In genomic region chr1:36421649-36422048, GRCh38 we compare ENCODE assay signal across 28 cellular contexts. TPM values are rescaled to one million over a fixed set of nuclear protein-coding genes. Genes with fewer than 3 reads are reported as not detected.
DNase-seq lines count a peak whose midpoint lies in the region; ATAC-seq, FAIRE-seq and TF ChIP-seq lines count a peak whose summit lies in the region.
"Had no signal": no experiment of that assay in that cellular context is flagged by ENCODE, and none has a peak within 500 bp of the region (broad histone marks: within the 10 kb centered on the region; RNA-seq: fewer than 3 reads in every experiment).

No MANE protein-coding gene starts in this region.

- no peak overlapping the region for H4K91ac ChIP-seq in trophoblast cell (ENCODE audit: low read depth, low read length)

- DNase-seq in activated T-cell treated with anti-CD3 and anti-CD28 coated beads, Interleukin-2, amount 50 U/mL, for 72 hours: no peak
- no peak for DNase-seq in activated T-cell treated with anti-CD3 and anti-CD28 coated beads, Interleukin-2, amount 50 U/mL, for 1 hour
- DNase-seq in CD4-positive, alpha-beta T cell: no peak
- no peak for DNase-seq in bronchial epithelial cell (ENCODE audit: low read depth)
- no peak for DNase-seq in AML-193 (lab: John Stamatoyannopoulos, UW)
- no peak for DNase-seq in ascending aorta (ENCODE audit: low spot score in 2 of 2)
- no peak for DNase-seq in trophoblast cell
- DNase-seq: activated CD4-positive, alpha-beta T cell treated with anti-CD3 and anti-CD28 coated beads for 1 hour; activated gamma-delta T cell; CD8-positive, alpha-beta memory T cell; colonic mucosa; DMS 273 treated with DMSO at 0.1 percent for 48 hours; effector CD4-positive, alpha-beta T cell; EL; gastrocnemius medialis; GOT3; midbrain; naive B cell; NCI-H1417 treated with DMSO at 0.1 percent for 48 hours; NCI-H2029 treated with DMSO at 0.1 percent for 48 hours; NCI-H2227 treated with DMSO at 0.1 percent for 48 hours; NCI-H526 treated with DMSO at 0.1 percent for 48 hours; PC-3; stimulated activated naive B cell treated with anti-CD40 and anti-IgM and Interleukin-4, amounts not matched to agents 10 μg/mL and 1 μg/mL and 100 μg/mL, for 72 hours had no signal

- peak; percentile 58 for FAIRE-seq in bronchial epithelial cell (lab: Jason Lieb, UNC)
- FAIRE-seq: A204.1, GM19239 had no signal

- no peak for TF ChIP-seq CTCF in CD4-positive, alpha-beta T cell (IDR thresholded peaks at IDR 0.05)
- no peak for TF ChIP-seq CTCF in Loucy (conservative IDR thresholded peaks at IDR 0.05; ENCODE audit: low read length)
- no peak for TF ChIP-seq CTCF in bronchial epithelial cell (IDR thresholded peaks at IDR 0.05; ENCODE audit: insufficient read depth, low read length, severe bottlenecking)
- TF ChIP-seq CTCF in ascending aorta (IDR thresholded peaks at IDR 0.05): no peak

- H3K36me3 ChIP-seq in Loucy (ENCODE audit: insufficient read depth, low read length) (no peaks in the 10 kb centered on the region), bronchial epithelial cell (ENCODE audit: control insufficient read depth, insufficient read depth, low read length) (no peaks in the 10 kb centered on the region), ascending aorta (peaks cover 11 to 16% of the 10 kb centered on the region in 2 donors), trophoblast cell (ENCODE audit: control insufficient read depth in 1 of 2, insufficient read depth in 2 of 2, low read length in 2 of 2) (peaks cover 0 to 2% of the 10 kb centered on the region in 2 experiments)
- H3K36me3 ChIP-seq: colonic mucosa had no signal

- H4K12ac ChIP-seq in trophoblast cell (ENCODE audit: low read depth, low read length): no peak overlapping the region

- no peak overlapping the region for H3K23ac ChIP-seq in trophoblast cell (ENCODE audit: low read length)

- H3K9ac ChIP-seq in Loucy (ENCODE audit: low read depth, low read length, poor library complexity, severe bottlenecking) (peak overlapping the region; percentile 9), trophoblast cell (ENCODE audit: low read length) (no peak overlapping the region)
- H3K9ac ChIP-seq: SK-N-SH had no signal

- peaks cover 0 to 1% of the 10 kb centered on the region in 2 donors for H3K36me3 Mint-ChIP-seq in activated T-cell treated with anti-CD3 and anti-CD28 coated beads, Interleukin-2, amount 50 U/mL, for 72 hours (ENCODE audit: insufficient read depth in 2 of 2)
- no peaks in the 10 kb centered on the region for H3K36me3 Mint-ChIP-seq in CD4-positive, alpha-beta T cell (ENCODE audit: low read depth)
- H3K36me3 Mint-ChIP-seq: CD8-positive, alpha-beta memory T cell; naive B cell; stimulated activated naive B cell treated with anti-CD40 and anti-IgM and Interleukin-4, amounts not matched to agents 10 μg/mL and 1 μg/mL and 100 μg/mL, for 72 hours had no signal

- H2AK5ac ChIP-seq in trophoblast cell (ENCODE audit: low read length): no peak overlapping the region

- intact Hi-C loops in CD4-positive, alpha-beta T cell (cut with DNase I, micrococcal nuclease): loop anchor here (1.0 to 5.0 kb wide), 7 partner anchors 29 to 321 kb away; partner anchors contain the start of genes STK40 (in 2 of the 2), OSCP1 (in 1 of the 2) and TRAPPC3 (in 1 of the 2)
- intact Hi-C loops in ascending aorta (cut with DNase I): loop anchor here (1.0 to 2.0 kb wide), 2 partner anchors 79 to 323 kb away; no protein-coding TSS in a partner anchor

- H4K8ac ChIP-seq in trophoblast cell (ENCODE audit: low read depth, low read length): no peak overlapping the region

- peaks cover 20% of the 10 kb centered on the region for H3K4me1 Mint-ChIP-seq in activated T-cell treated with anti-CD3 and anti-CD28 coated beads, Interleukin-2, amount 50 U/mL, for 72 hours (ENCODE audit: low read depth)
- H3K4me1 Mint-ChIP-seq in CD4-positive, alpha-beta T cell (ENCODE audit: low read depth): peaks cover 29% of the 10 kb centered on the region

- H2BK12ac ChIP-seq in trophoblast cell (ENCODE audit: low read length): no peak overlapping the region

- H2BK120ac ChIP-seq in trophoblast cell (ENCODE audit: insufficient read depth, low read length, poor library complexity): no peak overlapping the region

- H3K4me3 Mint-ChIP-seq in activated T-cell treated with anti-CD3 and anti-CD28 coated beads, Interleukin-2, amount 50 U/mL, for 72 hours: no peak overlapping the region
- H3K4me3 Mint-ChIP-seq in CD4-positive, alpha-beta T cell: no peak overlapping the region
- H3K4me3 Mint-ChIP-seq: stimulated activated naive B cell treated with anti-CD40 and anti-IgM and Interleukin-4, amounts not matched to agents 10 μg/mL and 1 μg/mL and 100 μg/mL, for 72 hours had no signal

- H3K79me2 ChIP-seq in Loucy (ENCODE audit: insufficient read depth, low read length) (no peaks in the 10 kb centered on the region), trophoblast cell (ENCODE audit: control insufficient read depth, insufficient read depth, low read length, poor library complexity) (no peaks in the 10 kb centered on the region)

- WGBS in trophoblast cell (ENCODE audit: extremely low coverage, insufficient coverage, insufficient read length): no CpG with 5 or more reads among the region's 7 CpGs

- no peak overlapping the region for H2BK5ac ChIP-seq in trophoblast cell (ENCODE audit: low read depth, low read length, poor library complexity)

- H3K4me3 ChIP-seq in Loucy (ENCODE audit: low read length, poor library complexity, severe bottlenecking): no peak overlapping the region
- H3K4me3 ChIP-seq in bronchial epithelial cell (ENCODE audit: low read depth, low read length): no peak overlapping the region
- no peak overlapping the region for H3K4me3 ChIP-seq in ascending aorta
- H3K4me3 ChIP-seq in trophoblast cell (ENCODE audit: low read depth, low read length): no peak overlapping the region
- H3K4me3 ChIP-seq: colonic mucosa, gastrocnemius medialis had no signal

- no peak overlapping the region for H3K18ac ChIP-seq in trophoblast cell (ENCODE audit: low read length)

- no peaks in the 10 kb centered on the region for H4K20me1 ChIP-seq in Loucy (ENCODE audit: insufficient read depth, low read length, poor library complexity, severe bottlenecking)

- H3K79me1 ChIP-seq in trophoblast cell (ENCODE audit: low read length): peaks cover 3% of the 10 kb centered on the region

- POLR2A ChIA-PET in CD4-positive, alpha-beta T cell (lab: Charles Lee): interaction anchor here (0.6 to 0.7 kb wide), 2 partner anchors 43 to 272 kb away, joined by 3 read pairs; partner anchors contain the start of genes MRPS15 and TRAPPC3

- H3K4ac ChIP-seq in trophoblast cell (ENCODE audit: low read depth, low read length): no peak overlapping the region

- CTCF ChIA-PET in CD4-positive, alpha-beta T cell (lab: Charles Lee): interaction anchor here (0.7 to 2.2 kb wide), 3 partner anchors 35 to 115 kb away, joined by 3 to 13 read pairs (median 3); partner anchors contain the start of gene SH3D21

- no peaks in the 10 kb centered on the region for H3K9me3 Mint-ChIP-seq in activated T-cell treated with anti-CD3 and anti-CD28 coated beads, Interleukin-2, amount 50 U/mL, for 72 hours
- no peaks in the 10 kb centered on the region for H3K9me3 Mint-ChIP-seq in CD4-positive, alpha-beta T cell
- H3K9me3 Mint-ChIP-seq: CD8-positive, alpha-beta memory T cell; naive B cell; stimulated activated naive B cell treated with anti-CD40 and anti-IgM and Interleukin-4, amounts not matched to agents 10 μg/mL and 1 μg/mL and 100 μg/mL, for 72 hours had no signal

- no peak overlapping the region for H3K14ac ChIP-seq in trophoblast cell (ENCODE audit: low read length)

- H3K4me2 ChIP-seq in Loucy (ENCODE audit: low read depth, low read length, poor library complexity, severe bottlenecking) (no peak overlapping the region), trophoblast cell (ENCODE audit: low read length) (no peak overlapping the region)
- H3K4me2 ChIP-seq: SK-N-SH had no signal

- H3K27me3 ChIP-seq in CD4-positive, alpha-beta T cell (ENCODE audit: control insufficient read depth, insufficient read depth, low read length): no peaks in the 10 kb centered on the region
- H3K27me3 ChIP-seq in Loucy (ENCODE audit: insufficient read depth, low read length, poor library complexity, severe bottlenecking) (no peaks in the 10 kb centered on the region), bronchial epithelial cell (ENCODE audit: control insufficient read depth, insufficient read depth, low read length) (no peaks in the 10 kb centered on the region), ascending aorta (no peaks in the 10 kb centered on the region), trophoblast cell (ENCODE audit: insufficient read depth, low read length) (no peaks in the 10 kb centered on the region)
- H3K27me3 ChIP-seq: colonic mucosa, gastrocnemius medialis had no signal

- H3K4me1 ChIP-seq in Loucy (ENCODE audit: insufficient read depth, low read length, poor library complexity, severe bottlenecking): peaks cover 6% of the 10 kb centered on the region
- H3K4me1 ChIP-seq in ascending aorta: no peaks in the 10 kb centered on the region
- peaks cover 0 to 7% of the 10 kb centered on the region in 2 experiments for H3K4me1 ChIP-seq in trophoblast cell (ENCODE audit: control insufficient read depth in 1 of 2, insufficient read depth in 2 of 2, low read length in 2 of 2)
- H3K4me1 ChIP-seq: colonic mucosa had no signal

- no peak overlapping the region for H2AFZ ChIP-seq in Loucy (ENCODE audit: low read length)
- no peak overlapping the region for H2AFZ ChIP-seq in trophoblast cell (ENCODE audit: insufficient read depth, low read length, poor library complexity)

- H3K27me3 Mint-ChIP-seq in activated T-cell treated with anti-CD3 and anti-CD28 coated beads, Interleukin-2, amount 50 U/mL, for 72 hours (ENCODE audit: low read depth): no peaks in the 10 kb centered on the region
- no peaks in the 10 kb centered on the region for H3K27me3 Mint-ChIP-seq in CD4-positive, alpha-beta T cell
- H3K27me3 Mint-ChIP-seq: CD8-positive, alpha-beta memory T cell; naive B cell; stimulated activated naive B cell treated with anti-CD40 and anti-IgM and Interleukin-4, amounts not matched to agents 10 μg/mL and 1 μg/mL and 100 μg/mL, for 72 hours had no signal

- H3K9me2 ChIP-seq in Loucy (replicated peaks; ENCODE audit: low read depth, low read length): no peaks in the 10 kb centered on the region
- H3K9me2 ChIP-seq: SK-N-SH had no signal

- no peaks in the 10 kb centered on the region for H3K9me3 ChIP-seq in CD4-positive, alpha-beta T cell (ENCODE audit: control insufficient read depth, low read length)
- no peaks in the 10 kb centered on the region for H3K9me3 ChIP-seq in Loucy (ENCODE audit: insufficient read depth, low read depth, low read length)
- no peaks in the 10 kb centered on the region for H3K9me3 ChIP-seq in ascending aorta
- no peaks in the 10 kb centered on the region for H3K9me3 ChIP-seq in trophoblast cell (ENCODE audit: insufficient read depth, low read depth, low read length)
- H3K9me3 ChIP-seq: colonic mucosa, gastrocnemius medialis, SK-N-SH had no signal

- H3F3A ChIP-seq in Loucy (ENCODE audit: low read depth): no peaks in the 10 kb centered on the region

- peak overlapping the region; percentile 94 for H3K27ac Mint-ChIP-seq in activated T-cell treated with anti-CD3 and anti-CD28 coated beads, Interleukin-2, amount 50 U/mL, for 72 hours
- H3K27ac Mint-ChIP-seq in CD4-positive, alpha-beta T cell: peak overlapping the region; percentile 81

- ATAC-seq in activated T-cell treated with anti-CD3 and anti-CD28 coated beads, Interleukin-2, amount 50 U/mL, for 72 hours (replicated peaks in 1 of 2): no peak
- ATAC-seq in CD4-positive, alpha-beta T cell (ENCODE audit: poor library complexity): no peak
- ATAC-seq: gastrocnemius medialis had no signal

- no peak overlapping the region for H3K27ac ChIP-seq in CD4-positive, alpha-beta T cell (ENCODE audit: low read depth, low read length)
- H3K27ac ChIP-seq in ascending aorta (peak overlapping the region in 1 of 2 donors; percentile 1), trophoblast cell (ENCODE audit: low read depth, low read length) (no peak overlapping the region)
- H3K27ac ChIP-seq: colonic mucosa had no signal

RNA-seq across cellular contexts. Expression of gene LSM10, which starts 23.9 kb away (rescaled TPM):
- total RNA-seq in activated T-cell treated with anti-CD3 and anti-CD28 coated beads, Interleukin-2, amount 50 U/mL, for 72 hours: 10 to 100 TPM; 56.5 to 66.2 TPM
- total RNA-seq in CD4-positive, alpha-beta T cell: 10 to 100 TPM; 25.6 to 26.0 TPM
- 7.6 and 11.5 TPM in 2 replicates for total RNA-seq in bronchial epithelial cell
- total RNA-seq in ascending aorta: 9.8 TPM
- 27.8 and 28.2 TPM in 2 replicates for polyA plus RNA-seq in trophoblast cell (2013)

RNA-seq across cellular contexts. Expression of gene OSCP1, which starts 28.6 kb away (rescaled TPM):
- 1 to 10 TPM; 1.4 to 2.1 TPM for total RNA-seq in activated T-cell treated with anti-CD3 and anti-CD28 coated beads, Interleukin-2, amount 50 U/mL, for 72 hours
- 1 to 10 TPM in 1 of 2 experiments, under 1 TPM in 1; 0.82 to 2.4 TPM for total RNA-seq in CD4-positive, alpha-beta T cell
- total RNA-seq in bronchial epithelial cell (3.7 and 8.8 TPM in 2 replicates), ascending aorta (10.6 TPM)
- 3.7 and 3.8 TPM in 2 replicates for polyA plus RNA-seq in trophoblast cell (2013)
- polyA plus RNA-seq: CD8-positive, alpha-beta memory T cell had no signal

RNA-seq across cellular contexts. Expression of gene STK40, which starts 35.9 kb away (rescaled TPM):
- 10 to 100 TPM; 56.1 to 63.5 TPM for total RNA-seq in activated T-cell treated with anti-CD3 and anti-CD28 coated beads, Interleukin-2, amount 50 U/mL, for 72 hours
- 10 to 100 TPM; 17.8 to 20.7 TPM for total RNA-seq in CD4-positive, alpha-beta T cell
- total RNA-seq in bronchial epithelial cell (9.0 and 12.3 TPM in 2 replicates), ascending aorta (77.0 TPM)
- 88.4 and 90.2 TPM in 2 replicates for polyA plus RNA-seq in trophoblast cell (2013)

RNA-seq across cellular contexts. Expression of gene MRPS15, which starts 42.5 kb away (rescaled TPM):
- total RNA-seq in activated T-cell treated with anti-CD3 and anti-CD28 coated beads, Interleukin-2, amount 50 U/mL, for 72 hours: 10 to 100 TPM; 71.7 to 74.5 TPM
- total RNA-seq in CD4-positive, alpha-beta T cell: 10 to 100 TPM; 35.4 to 36.4 TPM
- total RNA-seq in bronchial epithelial cell (64.5 and 81.0 TPM in 2 replicates), ascending aorta (30.4 TPM)
- 170 and 174 TPM in 2 replicates for polyA plus RNA-seq in trophoblast cell (2013)
